1 cellular context compared by ENCODE assay signal in the genomic region with DNA sequence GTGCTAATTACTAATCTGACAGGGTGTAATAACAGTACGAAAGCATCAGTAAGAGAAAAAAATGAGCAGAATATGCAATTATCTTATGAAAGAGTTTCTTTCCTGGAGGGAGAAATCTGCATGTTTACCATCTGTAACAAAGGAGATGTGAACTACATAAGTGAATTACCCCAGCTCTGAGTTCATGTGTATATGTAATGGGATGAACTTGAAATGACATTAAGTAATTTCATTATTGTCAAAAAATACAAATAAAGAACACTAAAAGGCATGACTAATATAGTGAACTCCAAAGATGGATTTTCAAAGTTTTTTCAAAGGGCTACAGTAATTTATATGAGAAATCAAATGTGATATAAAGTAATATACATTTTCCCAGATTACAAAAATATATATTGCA.
TF ChIP-seq lines count a peak whose summit lies in the region.

No MANE protein-coding gene starts in this region.

TF ChIP-seq in SK-N-SH, 30 proteins besides CTCF, POLR2A, EP300 and RAD21 (continued from another document):
- TF ChIP-seq, protein P1, sequence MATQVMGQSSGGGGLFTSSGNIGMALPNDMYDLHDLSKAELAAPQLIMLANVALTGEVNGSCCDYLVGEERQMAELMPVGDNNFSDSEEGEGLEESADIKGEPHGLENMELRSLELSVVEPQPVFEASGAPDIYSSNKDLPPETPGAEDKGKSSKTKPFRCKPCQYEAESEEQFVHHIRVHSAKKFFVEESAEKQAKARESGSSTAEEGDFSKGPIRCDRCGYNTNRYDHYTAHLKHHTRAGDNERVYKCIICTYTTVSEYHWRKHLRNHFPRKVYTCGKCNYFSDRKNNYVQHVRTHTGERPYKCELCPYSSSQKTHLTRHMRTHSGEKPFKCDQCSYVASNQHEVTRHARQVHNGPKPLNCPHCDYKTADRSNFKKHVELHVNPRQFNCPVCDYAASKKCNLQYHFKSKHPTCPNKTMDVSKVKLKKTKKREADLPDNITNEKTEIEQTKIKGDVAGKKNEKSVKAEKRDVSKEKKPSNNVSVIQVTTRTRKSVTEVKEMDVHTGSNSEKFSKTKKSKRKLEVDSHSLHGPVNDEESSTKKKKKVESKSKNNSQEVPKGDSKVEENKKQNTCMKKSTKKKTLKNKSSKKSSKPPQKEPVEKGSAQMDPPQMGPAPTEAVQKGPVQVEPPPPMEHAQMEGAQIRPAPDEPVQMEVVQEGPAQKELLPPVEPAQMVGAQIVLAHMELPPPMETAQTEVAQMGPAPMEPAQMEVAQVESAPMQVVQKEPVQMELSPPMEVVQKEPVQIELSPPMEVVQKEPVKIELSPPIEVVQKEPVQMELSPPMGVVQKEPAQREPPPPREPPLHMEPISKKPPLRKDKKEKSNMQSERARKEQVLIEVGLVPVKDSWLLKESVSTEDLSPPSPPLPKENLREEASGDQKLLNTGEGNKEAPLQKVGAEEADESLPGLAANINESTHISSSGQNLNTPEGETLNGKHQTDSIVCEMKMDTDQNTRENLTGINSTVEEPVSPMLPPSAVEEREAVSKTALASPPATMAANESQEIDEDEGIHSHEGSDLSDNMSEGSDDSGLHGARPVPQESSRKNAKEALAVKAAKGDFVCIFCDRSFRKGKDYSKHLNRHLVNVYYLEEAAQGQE (IDR thresholded peaks at IDR 0.05; ENCODE audit: low read depth, low read length) = no peak
- TF ChIP-seq GABPA (IDR thresholded peaks at IDR 0.05; ENCODE audit: low read depth) (no peak), FOXM1 (IDR thresholded peaks at IDR 0.05; ENCODE audit: low read depth) (no peak), RFX5 (IDR thresholded peaks at IDR 0.05; ENCODE audit: low read length) (no peak), IRF3 (IDR thresholded peaks at IDR 0.05; ENCODE audit: low read depth, low read length) (no peak), YY1 (IDR thresholded peaks at IDR 0.05; ENCODE audit: low read depth) (no peak), POLR2AphosphoS5 (IDR thresholded peaks at IDR 0.05; ENCODE audit: low read depth, low read length) (no peak), RXRA (IDR thresholded peaks at IDR 0.05; ENCODE audit: borderline replicate concordance, low read depth) (no peak), GATA2 (CRISPR knock-in tag; IDR thresholded peaks at IDR 0.05) (no peak), CHD2 (IDR thresholded peaks at IDR 0.05; ENCODE audit: low read length, partially characterized antibody) (no peak)
- TF ChIP-seq, protein P2, sequence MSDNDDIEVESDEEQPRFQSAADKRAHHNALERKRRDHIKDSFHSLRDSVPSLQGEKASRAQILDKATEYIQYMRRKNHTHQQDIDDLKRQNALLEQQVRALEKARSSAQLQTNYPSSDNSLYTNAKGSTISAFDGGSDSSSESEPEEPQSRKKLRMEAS (IDR thresholded peaks at IDR 0.05; ENCODE audit: low read depth) = no peak
